ENCODE assay signal across 28 cellular contexts in genomic region chr10:36168777-36169176, GRCh38.
"Had no signal": no experiment of that assay in that cellular context is flagged by ENCODE, and none has a peak within 500 bp of the region (broad histone marks: within the 10 kb centered on the region; RNA-seq: fewer than 3 reads in every experiment).

No MANE protein-coding gene starts in this region.

- H3K27ac Mint-ChIP-seq: stimulated activated effector memory CD8-positive, alpha-beta T cell treated with anti-CD3 and anti-CD28 coated beads, Interleukin-12 subunit alpha, Interleukin-12 subunit beta, amount 100 ng/mL, for 72 hours; stimulated activated memory B cell treated with anti-CD40 and anti-IgM and Interleukin-4, amounts not matched to agents 10 μg/mL and 1 μg/mL and 100 μg/mL, for 72 hours; stimulated activated naive B cell treated with anti-CD40 and anti-IgM and Interleukin-4, amounts not matched to agents 10 μg/mL and 1 μg/mL and 100 μg/mL, for 72 hours; stimulated activated naive CD8-positive, alpha-beta T cell treated with anti-CD3 and anti-CD28 coated beads, Interleukin-15, amount 100 ng/mL, for 72 hours; stimulated activated naive CD8-positive, alpha-beta T cell treated with anti-CD3 and anti-CD28 coated beads, Interleukin-15, Interleukin-2, amounts not matched to agents 100 ng/mL and 50 ng/mL, for 24 hours; type B pancreatic cell had no signal

- ATAC-seq: stimulated activated effector memory CD8-positive, alpha-beta T cell treated with anti-CD3 and anti-CD28 coated beads, Interleukin-12 subunit alpha, Interleukin-12 subunit beta, amount 100 ng/mL, for 72 hours; stimulated activated memory B cell treated with anti-CD40 and anti-IgM and Interleukin-4, amounts not matched to agents 10 μg/mL and 1 μg/mL and 100 μg/mL, for 72 hours; stimulated activated naive B cell treated with anti-CD40 and anti-IgM and Interleukin-4, amounts not matched to agents 10 μg/mL and 1 μg/mL and 100 μg/mL, for 72 hours; stimulated activated naive CD8-positive, alpha-beta T cell treated with anti-CD3 and anti-CD28 coated beads, Interleukin-15, amount 100 ng/mL, for 72 hours; stimulated activated naive CD8-positive, alpha-beta T cell treated with anti-CD3 and anti-CD28 coated beads, Interleukin-15, Interleukin-2, amounts not matched to agents 100 U/mL and 50 U/mL, for 24 hours; upper lobe of right lung had no signal

- H3K4me3 Mint-ChIP-seq: stimulated activated effector memory CD8-positive, alpha-beta T cell treated with anti-CD3 and anti-CD28 coated beads, Interleukin-12 subunit alpha, Interleukin-12 subunit beta, amount 100 ng/mL, for 72 hours; stimulated activated memory B cell treated with anti-CD40 and anti-IgM and Interleukin-4, amounts not matched to agents 10 μg/mL and 1 μg/mL and 100 μg/mL, for 72 hours; stimulated activated naive B cell treated with anti-CD40 and anti-IgM and Interleukin-4, amounts not matched to agents 10 μg/mL and 1 μg/mL and 100 μg/mL, for 72 hours; stimulated activated naive CD8-positive, alpha-beta T cell treated with anti-CD3 and anti-CD28 coated beads, Interleukin-15, amount 100 ng/mL, for 72 hours; stimulated activated naive CD8-positive, alpha-beta T cell treated with anti-CD3 and anti-CD28 coated beads, Interleukin-15, Interleukin-2, amounts not matched to agents 100 ng/mL and 50 ng/mL, for 24 hours; type B pancreatic cell had no signal

- H3K27me3 ChIP-seq: stomach, suprapubic skin, testis, thyroid gland, tibial artery, tibial nerve, transverse colon, upper lobe of left lung, upper lobe of right lung, uterus, vagina had no signal

- H3K9me3 Mint-ChIP-seq: stimulated activated naive B cell treated with anti-CD40 and anti-IgM and Interleukin-4, amounts not matched to agents 10 μg/mL and 1 μg/mL and 100 μg/mL, for 72 hours; stimulated activated naive CD8-positive, alpha-beta T cell treated with anti-CD3 and anti-CD28 coated beads, Interleukin-15, amount 100 ng/mL, for 72 hours; type B pancreatic cell had no signal

- H3K4me3 ChIP-seq: stomach, suprapubic skin, testis, thoracic aorta, thyroid gland, tibial artery, tibial nerve, transverse colon, upper lobe of left lung, upper lobe of right lung, uterus, vagina had no signal

- H3K4me1 Mint-ChIP-seq: stimulated activated effector memory CD8-positive, alpha-beta T cell treated with anti-CD3 and anti-CD28 coated beads, Interleukin-12 subunit alpha, Interleukin-12 subunit beta, amount 100 ng/mL, for 72 hours; stimulated activated memory B cell treated with anti-CD40 and anti-IgM and Interleukin-4, amounts not matched to agents 10 μg/mL and 1 μg/mL and 100 μg/mL, for 72 hours; stimulated activated naive B cell treated with anti-CD40 and anti-IgM and Interleukin-4, amounts not matched to agents 10 μg/mL and 1 μg/mL and 100 μg/mL, for 72 hours; stimulated activated naive CD8-positive, alpha-beta T cell treated with anti-CD3 and anti-CD28 coated beads, Interleukin-15, amount 100 ng/mL, for 72 hours had no signal

- H3K36me3 Mint-ChIP-seq: stimulated activated effector memory CD8-positive, alpha-beta T cell treated with anti-CD3 and anti-CD28 coated beads, Interleukin-12 subunit alpha, Interleukin-12 subunit beta, amount 100 ng/mL, for 72 hours; stimulated activated memory B cell treated with anti-CD40 and anti-IgM and Interleukin-4, amounts not matched to agents 10 μg/mL and 1 μg/mL and 100 μg/mL, for 72 hours; stimulated activated naive B cell treated with anti-CD40 and anti-IgM and Interleukin-4, amounts not matched to agents 10 μg/mL and 1 μg/mL and 100 μg/mL, for 72 hours; type B pancreatic cell had no signal

- H3K27me3 Mint-ChIP-seq: stimulated activated memory B cell treated with anti-CD40 and anti-IgM and Interleukin-4, amounts not matched to agents 10 μg/mL and 1 μg/mL and 100 μg/mL, for 72 hours; stimulated activated naive B cell treated with anti-CD40 and anti-IgM and Interleukin-4, amounts not matched to agents 10 μg/mL and 1 μg/mL and 100 μg/mL, for 72 hours; stimulated activated naive CD8-positive, alpha-beta T cell treated with anti-CD3 and anti-CD28 coated beads, Interleukin-15, amount 100 ng/mL, for 72 hours; stimulated activated naive CD8-positive, alpha-beta T cell treated with anti-CD3 and anti-CD28 coated beads, Interleukin-15, Interleukin-2, amounts not matched to agents 100 ng/mL and 50 ng/mL, for 24 hours; type B pancreatic cell had no signal

- H3K4me1 ChIP-seq: testis, thyroid gland, uterus had no signal

- H3K36me3 ChIP-seq: stomach, suprapubic skin, thoracic aorta, thyroid gland, tibial artery, tibial nerve, transverse colon, upper lobe of left lung, upper lobe of right lung, uterus, vagina had no signal

- DNase-seq: stimulated activated CD4-positive, alpha-beta T cell treated with anti-CD3 and anti-CD28 coated beads, Interleukin-1b, Interleukin-23, amount 100 ng/mL, for 48 hours; stimulated activated CD4-positive, alpha-beta T cell treated with anti-CD3 and anti-CD28 coated beads, Interleukin-2, amount 100 ng/mL, for 48 hours; stimulated activated CD4-positive, alpha-beta T cell treated with anti-CD3 and anti-CD28 coated beads, Interleukin-4, amount 100 ng/mL, for 1 hour; stimulated activated CD4-positive, alpha-beta T cell treated with anti-CD3 and anti-CD28 coated beads, Interleukin-4, amount 100 ng/mL, for 24 hours; stimulated activated CD4-positive, alpha-beta T cell treated with anti-CD3 and anti-CD28 coated beads, Interleukin-4, amount 100 ng/mL, for 4 hours; stimulated activated CD8-positive, alpha-beta memory T cell treated with anti-CD3 and anti-CD28 coated beads, Interleukin-4, amount 100 ng/mL, for 48 hours; stimulated activated naive B cell treated with anti-CD40 and anti-IgM and Interleukin-4, amounts not matched to agents 10 μg/mL and 1 μg/mL and 100 μg/mL, for 72 hours; stimulated activated naive CD4-positive, alpha-beta T cell; stimulated activated naive CD4-positive, alpha-beta T cell treated with Interleukin-2 at 50 U/mL for 16 hours; stimulated activated naive CD8-positive, alpha-beta T cell treated with anti-CD3 and anti-CD28 coated beads, Interleukin-15, amount 100 ng/mL, for 72 hours; stimulated activated naive CD8-positive, alpha-beta T cell treated with anti-CD3 and anti-CD28 coated beads, Interleukin-15, Interleukin-2, amounts not matched to agents 100 U/mL and 50 U/mL, for 24 hours; stomach; substantia nigra; testis; thyroid gland; tibial artery; transverse colon; upper lobe of left lung; upper lobe of right lung; uterus had no signal

- H3K9me3 ChIP-seq: stomach, suprapubic skin, testis, thoracic aorta, thyroid gland, tibial nerve, transverse colon, upper lobe of left lung, upper lobe of right lung, uterus, vagina had no signal

- H3K27ac ChIP-seq: stomach, suprapubic skin, testis, thoracic aorta, thyroid gland, tibial artery, tibial nerve, transverse colon, upper lobe of left lung, upper lobe of right lung, uterus, vagina had no signal
